1 cellular context compared by ENCODE assay signal in genomic region chr19:40193587-40193849, GRCh38.
TF ChIP-seq lines count a peak whose summit lies in the region.

No MANE protein-coding gene starts in this region.

TF ChIP-seq in HCT116, 20 proteins besides CTCF, POLR2A, EP300 and RAD21 (continued from another document):
- TF ChIP-seq ATF3 (IDR thresholded peaks at IDR 0.05): no peak
